Comparison of ENCODE assay signal across 8 cellular contexts in genomic region chr18:74597662-74598349, GRCh38. TPM values are rescaled to one million over a fixed set of nuclear protein-coding genes. Genes with fewer than 3 reads are reported as not detected.
A peak's percentile ranks its signal among the peaks of the same experiment; 100 is the strongest.
DNase-seq lines count a peak whose midpoint lies in the region; ATAC-seq and TF ChIP-seq lines count a peak whose summit lies in the region.

Gene ZNF407, plus strand, starts transcription at chr18:74597870. Its CDS starts 33,150 bp downstream, at chr18:74631020.

- CTCF ChIA-PET in activated naive CD4-positive, alpha-beta T cell treated with anti-CD3 and anti-CD28 coated beads, Interleukin-2, amount 10 ng/mL, durations not matched to agents 7 days and 5 days (lab: Charles Lee): no interaction called here

- DNase-seq in NCI-H1048 (lab: John Stamatoyannopoulos, UW) (peak; percentile 51), SK-N-MC (ENCODE audit: low read depth, low spot score) (no peak), glomerular endothelial cell (ENCODE audit: extremely low read depth, low read depth, low spot score) (peak; percentile 67), occipital lobe (lab: John Stamatoyannopoulos, UW) (peak; percentile 85), testis (peak; percentile 91)
- DNase-seq in activated naive CD4-positive, alpha-beta T cell treated with anti-CD3 and anti-CD28 coated beads, Interleukin-2, amount 10 ng/mL, durations not matched to agents 7 days and 5 days: peak; percentile 90

- no peaks in the 10 kb centered on the region; the same call in 1 of the 2 replicates for H3K36me3 ChIP-seq in SK-N-MC (ENCODE audit: insufficient read depth, low read length)
- H3K36me3 ChIP-seq in testis (ENCODE audit: low read depth, missing control alignments): no peaks in the 10 kb centered on the region

- H3K4me1 ChIP-seq in testis: peaks cover 14% of the 10 kb centered on the region

- no peak for TF ChIP-seq POLR2A in testis (IDR thresholded peaks at IDR 0.05)

- no peaks in the 10 kb centered on the region for H3K27me3 Mint-ChIP-seq in activated naive CD4-positive, alpha-beta T cell treated with anti-CD3 and anti-CD28 coated beads, Interleukin-2, amount 10 ng/mL, durations not matched to agents 7 days and 5 days

- peak; percentile 71 for ATAC-seq in HG02588 (IDR thresholded peaks at IDR 0.05; ENCODE audit: unreplicated experiment)

- H3K4me3 Mint-ChIP-seq in activated naive CD4-positive, alpha-beta T cell treated with anti-CD3 and anti-CD28 coated beads, Interleukin-2, amount 10 ng/mL, durations not matched to agents 7 days and 5 days: peak within 1 kb of the TSS; percentile 92

- intact Hi-C loops in testis (cut with DNase I; ENCODE audit: low total_unique reads): no loop called here

- H3K27ac ChIP-seq in SK-N-MC (peak within 1 kb of the TSS; percentile 90), testis (peak within 1 kb of the TSS; percentile 97 to 99)

- H3K4me3 ChIP-seq in GM08714 (ENCODE audit: low read length) (peak within 1 kb of the TSS; percentile 92), SK-N-MC (peak within 1 kb of the TSS; percentile 92), testis (peak within 1 kb of the TSS; percentile 85 to 87)

- H3K9ac ChIP-seq in SK-N-MC (ENCODE audit: insufficient read length): peak within 1 kb of the TSS; percentile 98

- peaks cover 41% of the 10 kb centered on the region for H3K36me3 Mint-ChIP-seq in activated naive CD4-positive, alpha-beta T cell treated with anti-CD3 and anti-CD28 coated beads, Interleukin-2, amount 10 ng/mL, durations not matched to agents 7 days and 5 days

- TF ChIP-seq CTCF in testis (IDR thresholded peaks at IDR 0.05): peak in 1 of 3 experiments; percentile 5

- H3K27ac Mint-ChIP-seq in activated naive CD4-positive, alpha-beta T cell treated with anti-CD3 and anti-CD28 coated beads, Interleukin-2, amount 10 ng/mL, durations not matched to agents 7 days and 5 days: peak within 1 kb of the TSS; percentile 97

- H3K27me3 ChIP-seq in testis: no peaks in the 10 kb centered on the region

- 0 to 1% methylated on average over 15 to 39 of the region's 64 CpGs for WGBS in testis, 2 donors

- H3K9me3 ChIP-seq in SK-N-MC (ENCODE audit: low read depth, low read length) (no peaks in the 10 kb centered on the region), testis (no peaks in the 10 kb centered on the region)

- H3K4me1 Mint-ChIP-seq in activated naive CD4-positive, alpha-beta T cell treated with anti-CD3 and anti-CD28 coated beads, Interleukin-2, amount 10 ng/mL, durations not matched to agents 7 days and 5 days: peaks cover 43% of the 10 kb centered on the region

- H3K9me3 Mint-ChIP-seq in activated naive CD4-positive, alpha-beta T cell treated with anti-CD3 and anti-CD28 coated beads, Interleukin-2, amount 10 ng/mL, durations not matched to agents 7 days and 5 days: peaks cover 10% of the 10 kb centered on the region

RNA-seq across cellular contexts. Expression of gene ZNF407, which starts in this region (rescaled TPM):
- 9.7 and 14.3 TPM in 2 replicates for total RNA-seq in glomerular endothelial cell
- 31.4 TPM for total RNA-seq in occipital lobe
- total RNA-seq in testis: 10 to 100 TPM; 30.8 to 35.9 TPM
- 10.9 TPM for polyA plus RNA-seq in testis (ENCODE audit: insufficient read depth, low read depth, low replicate concordance)
